12 cellular contexts compared by ENCODE assay signal in genomic region chr6:12232339-12232738, GRCh38. TPM values are rescaled to one million over a fixed set of nuclear protein-coding genes. Genes with fewer than 3 reads are reported as not detected.
DNase-seq lines count a peak whose midpoint lies in the region; FAIRE-seq and TF ChIP-seq lines count a peak whose summit lies in the region.
"Had no signal": no experiment of that assay in that cellular context is flagged by ENCODE, and none has a peak within 500 bp of the region (broad histone marks: within the 10 kb centered on the region; RNA-seq: fewer than 3 reads in every experiment).

No MANE protein-coding gene starts in this region.

- no peak overlapping the region for H3K4me3 ChIP-seq in osteoblast (ENCODE audit: insufficient read depth, low read length)

- no peaks in the 10 kb centered on the region for H3K9me3 ChIP-seq in osteoblast (ENCODE audit: low read depth, low read length)

- DNase-seq in SIG-M5 treated with dmso at 0.1 percent for 504 hours (lab: John Stamatoyannopoulos, UW; ENCODE audit: unreplicated experiment) (peak; percentile 36), SIG-M5 (lab: John Stamatoyannopoulos, UW) (no peak), H54 (ENCODE audit: insufficient read length, low spot score) (peak; percentile 10), RPMI8226 (peak; percentile 28), osteoblast (ENCODE audit: insufficient read length, low spot score, missing footprints) (peak; percentile 37), RKO (ENCODE audit: low spot score) (no peak), NCI-H1048 (lab: John Stamatoyannopoulos, UW) (no peak), cardiac septum (ENCODE audit: low spot score) (no peak)
- DNase-seq: midbrain, NCI-H2227 treated with DMSO at 0.1 percent for 48 hours, T1000 had no signal

- peak overlapping the region; percentile 38 for H3K4me2 ChIP-seq in osteoblast (ENCODE audit: insufficient read depth, low read length)

- no peaks in the 10 kb centered on the region for H4K20me1 ChIP-seq in osteoblast (ENCODE audit: insufficient read depth, low read length)

- no peaks in the 10 kb centered on the region for H3K79me2 ChIP-seq in osteoblast (ENCODE audit: insufficient read depth, low read length)

- no peaks in the 10 kb centered on the region for H3K27me3 ChIP-seq in osteoblast (ENCODE audit: insufficient read depth, low read length)

- no peak for TF ChIP-seq POLR2A in H54 (IDR thresholded peaks at IDR 0.05; ENCODE audit: low read depth, low read length)

- H3K4me1 ChIP-seq in osteoblast (ENCODE audit: insufficient read depth, low read length) = peaks cover 16% of the 10 kb centered on the region

- H2AFZ ChIP-seq in osteoblast (ENCODE audit: low read length) = no peak overlapping the region

- intact Hi-C loops in cardiac septum (cut with DNase I) = loop anchor here (5.0 to 10.0 kb wide), 2 partner anchors 575 to 648 kb away; no protein-coding TSS in a partner anchor

- no peaks in the 10 kb centered on the region for H3K36me3 ChIP-seq in osteoblast (ENCODE audit: insufficient read depth, low read length)

- peak overlapping the region; percentile 60 for H3K27ac ChIP-seq in osteoblast (ENCODE audit: low read depth, low read length)
- H3K27ac ChIP-seq: 22Rv1 had no signal

- FAIRE-seq in H54 (lab: Jason Lieb, UNC) = peak; percentile 81

- TF ChIP-seq CTCF in osteoblast (IDR thresholded peaks at IDR 0.05; ENCODE audit: extremely low read depth, low read depth, low read length) = no peak

RNA-seq across cellular contexts. Expression of gene EDN1, which starts 57.8 kb away (rescaled TPM):
- total RNA-seq in osteoblast (0.88 and 1.4 TPM in 2 replicates), cardiac septum (5.9 TPM)

Comparison
In these comparisons a context has a peak if more than half of its experiments do, and no peak if none do; other contexts are left out.
1. DNase-seq: peak in SIG-M5 treated with dmso at 0.1 percent for 504 hours (single experiment), H54 (single experiment), RPMI8226 (single experiment) and osteoblast (single experiment); none in SIG-M5 (single experiment), RKO (single experiment), NCI-H1048 (single experiment) and cardiac septum (single experiment).